In genomic region chr17:49434821-49435581, GRCh38 we compare ENCODE assay signal across 7 cellular contexts. TPM values are rescaled to one million over a fixed set of nuclear protein-coding genes. Genes with fewer than 3 reads are reported as not detected.
A peak's percentile ranks its signal among the peaks of the same experiment; 100 is the strongest.
DNase-seq lines count a peak whose midpoint lies in the region; ATAC-seq lines count a peak whose summit lies in the region.

No MANE protein-coding gene starts in this region.

- peak; percentile 49 for DNase-seq in Daoy (ENCODE audit: low read depth)
- DNase-seq in HuH-7.5 (ENCODE audit: low spot score) = peak; percentile 87
- DNase-seq in T-helper 9 cell = peak; percentile 25
- peak; percentile 17 for DNase-seq in central memory CD4-positive, alpha-beta T cell
- DNase-seq in left kidney (ENCODE audit: low read depth, low spot score) = peak; percentile 76
- DNase-seq in substantia nigra (lab: John Stamatoyannopoulos, UW) = peak in 31 of 49 donors; percentile 3 to 54 (median 25)

- no peak overlapping the region for H3K27ac ChIP-seq in substantia nigra (ENCODE audit: low read depth, low read length, poor library complexity, severe bottlenecking)

- no peak for ATAC-seq in GM19467 (IDR thresholded peaks at IDR 0.05; ENCODE audit: unreplicated experiment)

RNA-seq across cellular contexts. Expression of gene PHB1, which starts 20.3 kb away (rescaled TPM):
- 177 and 182 TPM in 2 replicates for total RNA-seq in Daoy (2014; rRNA removed; shearing (Covaris generic))

Comparison
In these comparisons a context has a peak if more than half of its experiments do, and no peak if none do; other contexts are left out.
1. DNase-seq: peak in every context shown above with its lines; median percentile 87 in HuH-7.5; 76 in left kidney; 49 in Daoy; 25 in T-helper 9 cell; 25 in substantia nigra; 17 in central memory CD4-positive, alpha-beta T cell.